19 cellular contexts compared by ENCODE assay signal in the genomic region with DNA sequence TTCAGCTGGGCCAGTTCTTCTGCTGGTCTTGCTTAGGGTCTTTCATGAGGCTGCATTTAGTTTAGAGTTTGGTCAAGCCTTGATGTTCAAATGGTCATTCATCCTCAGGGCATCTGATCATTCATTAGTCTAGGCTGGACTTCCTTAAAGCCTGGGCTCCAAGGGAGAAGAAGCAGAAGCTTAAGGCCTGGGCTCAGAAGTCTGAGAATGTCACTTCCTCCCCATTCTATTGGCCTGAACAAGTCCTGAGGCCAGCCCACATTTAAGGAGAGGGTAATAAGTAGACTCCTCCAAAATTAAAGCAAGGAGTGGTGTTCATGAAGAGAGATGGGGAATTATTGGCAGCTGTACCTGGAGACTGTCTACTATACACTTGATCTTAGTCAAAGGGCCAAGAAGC.
DNase-seq lines count a peak whose midpoint lies in the region; ATAC-seq and TF ChIP-seq lines count a peak whose summit lies in the region.
"Had no signal": no experiment of that assay in that cellular context is flagged by ENCODE, and none has a peak within 500 bp of the region (broad histone marks: within the 10 kb centered on the region; RNA-seq: fewer than 3 reads in every experiment).

No MANE protein-coding gene starts in this region.

- in situ Hi-C loops in transverse colon (cut with MboI; ENCODE audit: low pct_ligation_motif_present in 1 of 4, low pct_unique_long_range_greater_than_20kb in 1 of 4, low sequenced_read_pairs in 3 of 4), result no loop called here

- H3K27me3 ChIP-seq in transverse colon, result no peaks in the 10 kb centered on the region
- H3K27me3 ChIP-seq: BLaER1 had no signal

- no peak overlapping the region for H3K27ac ChIP-seq in transverse colon
- H3K27ac ChIP-seq: BLaER1, C4-2B, GM23248 had no signal

- TF ChIP-seq CTCF in HFFc6 (IDR thresholded peaks at IDR 0.05), result no peak
- no peak for TF ChIP-seq CTCF in transverse colon (IDR thresholded peaks at IDR 0.05)

- peaks cover 15% of the 10 kb centered on the region for H3K27me3 Mint-ChIP-seq in activated T-helper 17 cell treated with anti-CD3 and anti-CD28 coated beads, Interleukin-2, amount 50 U/mL, for 72 hours
- peaks cover 32% of the 10 kb centered on the region for H3K27me3 Mint-ChIP-seq in HFFc6 (ENCODE audit: insufficient read depth)
- H3K27me3 Mint-ChIP-seq: CD4-positive, alpha-beta T cell had no signal

- H3K4me3 ChIP-seq in transverse colon, result no peak overlapping the region
- H3K4me3 ChIP-seq: BLaER1, GM12878, GM23248 had no signal

- H3K36me3 Mint-ChIP-seq in activated T-helper 17 cell treated with anti-CD3 and anti-CD28 coated beads, Interleukin-2, amount 50 U/mL, for 72 hours (ENCODE audit: low read depth), result no peaks in the 10 kb centered on the region
- H3K36me3 Mint-ChIP-seq in HFFc6 (ENCODE audit: low read depth), result no peaks in the 10 kb centered on the region
- H3K36me3 Mint-ChIP-seq: CD8-positive, alpha-beta memory T cell had no signal

- no peaks in the 10 kb centered on the region for H3K4me1 Mint-ChIP-seq in activated T-helper 17 cell treated with anti-CD3 and anti-CD28 coated beads, Interleukin-2, amount 50 U/mL, for 72 hours
- peaks cover 9% of the 10 kb centered on the region for H3K4me1 Mint-ChIP-seq in HFFc6 (ENCODE audit: low read depth)
- H3K4me1 Mint-ChIP-seq: B cell had no signal

- no peak for ATAC-seq in activated T-helper 17 cell treated with anti-CD3 and anti-CD28 coated beads, Interleukin-2, amount 50 U/mL, for 72 hours (replicated peaks)
- ATAC-seq: GM12878, HCT116 had no signal

- peak; percentile 11 for DNase-seq in Ammon's horn (ENCODE audit: low spot score)
- DNase-seq in CD1c-positive myeloid dendritic cell (ENCODE audit: extremely low spot score), result peak; percentile 38
- DNase-seq in islet precursor cell, result peak; percentile 12
- no peak for DNase-seq in HFFc6
- no peak for DNase-seq in transverse colon
- DNase-seq: CD4-positive, alpha-beta T cell; CD8-positive, alpha-beta memory T cell; DMS 273 treated with DMSO at 0.1 percent for 48 hours; DMS79; EL; GDM1; GM23248; H7 had no signal

- intact Hi-C loops in transverse colon (cut with DNase I; ENCODE audit: low total_unique reads), result loop anchor here (10.0 kb wide), 1 partner anchor 225 kb away; no protein-coding TSS in a partner anchor

- no peaks in the 10 kb centered on the region for H3K36me3 ChIP-seq in transverse colon
- H3K36me3 ChIP-seq: BLaER1 had no signal

- H3K27ac Mint-ChIP-seq in activated T-helper 17 cell treated with anti-CD3 and anti-CD28 coated beads, Interleukin-2, amount 50 U/mL, for 72 hours, result no peak overlapping the region
- no peak overlapping the region for H3K27ac Mint-ChIP-seq in HFFc6
- H3K27ac Mint-ChIP-seq: B cell; CD4-positive, alpha-beta T cell; CD8-positive, alpha-beta memory T cell had no signal

- H3K9me3 Mint-ChIP-seq in activated T-helper 17 cell treated with anti-CD3 and anti-CD28 coated beads, Interleukin-2, amount 50 U/mL, for 72 hours, result no peaks in the 10 kb centered on the region
- no peaks in the 10 kb centered on the region; the same call in 1 of the 2 replicates for H3K9me3 Mint-ChIP-seq in HFFc6
- H3K9me3 Mint-ChIP-seq: CD8-positive, alpha-beta memory T cell had no signal

- no peaks in the 10 kb centered on the region for H3K9me3 ChIP-seq in transverse colon

- H3K4me3 Mint-ChIP-seq in activated T-helper 17 cell treated with anti-CD3 and anti-CD28 coated beads, Interleukin-2, amount 50 U/mL, for 72 hours, result no peak overlapping the region
- H3K4me3 Mint-ChIP-seq in HFFc6, result no peak overlapping the region
- H3K4me3 Mint-ChIP-seq: B cell; CD4-positive, alpha-beta T cell; CD8-positive, alpha-beta memory T cell had no signal

- no peak for TF ChIP-seq EP300 in transverse colon (IDR thresholded peaks at IDR 0.05; ENCODE audit: low read depth)

- TF ChIP-seq POLR2A in transverse colon (IDR thresholded peaks at IDR 0.05), result no peak

- peaks cover 0 to 7% (median 0%) of the 10 kb centered on the region in 4 donors for H3K4me1 ChIP-seq in transverse colon

Comparison
In these comparisons a context has a peak if more than half of its experiments do, and no peak if none do; other contexts are left out.
1. DNase-seq: peak in Ammon's horn (single experiment), CD1c-positive myeloid dendritic cell (single experiment) and islet precursor cell (single experiment); none in HFFc6 (single experiment) and transverse colon (single experiment).